20 cellular contexts compared by ENCODE assay signal in genomic region chr1:182644863-182645262, GRCh38. TPM values are rescaled to one million over a fixed set of nuclear protein-coding genes. Genes with fewer than 3 reads are reported as not detected.
DNase-seq lines count a peak whose midpoint lies in the region; ATAC-seq, FAIRE-seq and TF ChIP-seq lines count a peak whose summit lies in the region.
"Had no signal": no experiment of that assay in that cellular context is flagged by ENCODE, and none has a peak within 500 bp of the region (broad histone marks: within the 10 kb centered on the region; RNA-seq: fewer than 3 reads in every experiment).

No MANE protein-coding gene starts in this region.

- FAIRE-seq in RCC 7860 (lab: Jason Lieb, UNC), result no peak
- FAIRE-seq: D721Med had no signal

- CTCF ChIA-PET in activated B cell treated with CpG ODN at 0.5 μM for 24 hours (lab: Charles Lee), result interaction anchor here (1.1 to 1.7 kb wide), 2 partner anchors 44 to 142 kb away, joined by 3 to 4 read pairs; no protein-coding TSS in a partner anchor

- TF ChIP-seq CTCF in GM12873 (IDR thresholded peaks at IDR 0.05; ENCODE audit: insufficient read depth, low read depth, low read length, missing control alignments), result peak; percentile 21
- no peak for TF ChIP-seq CTCF in activated B cell treated with CpG ODN at 0.5 μM for 24 hours (IDR thresholded peaks at IDR 0.05)
- TF ChIP-seq CTCF in thyroid gland (IDR thresholded peaks at IDR 0.05), result peak in 1 of 6 experiments; percentile 13

- DNase-seq in activated B cell treated with CpG ODN at 0.5 μM for 24 hours, result no peak
- DNase-seq in thyroid gland, result peak; percentile 84 to 87
- no peak for DNase-seq in left ventricle myocardium superior
- no peak for DNase-seq in RCC 7860 (ENCODE audit: low spot score)
- DNase-seq: activated CD8-positive, alpha-beta T cell treated with anti-CD3 and anti-CD28 coated beads, Interleukin-2, amount 10 ng/mL, durations not matched to agents 7 days and 5 days; activated T-cell treated with anti-CD3 and anti-CD28 coated beads, Interleukin-2, amount 50 U/mL, for 24 hours; GDM1; NCI-H1694; NCI-H2227 treated with DMSO at 0.1 percent for 48 hours; retina; spleen had no signal

- H3K36me3 ChIP-seq in thyroid gland, result no peaks in the 10 kb centered on the region
- H3K36me3 ChIP-seq: spleen had no signal

- POLR2A ChIA-PET in activated B cell treated with CpG ODN at 0.5 μM for 24 hours (lab: Charles Lee), result no interaction called here

- H3K27ac ChIP-seq in thyroid gland, result peak overlapping the region; percentile 85 to 94 (median 92)
- H3K27ac ChIP-seq: SK-N-MC, spleen had no signal

- H3K4me1 Mint-ChIP-seq in activated B cell treated with CpG ODN at 0.5 μM for 24 hours, result peaks cover 20% of the 10 kb centered on the region
- H3K4me1 Mint-ChIP-seq: activated naive CD4-positive, alpha-beta T cell treated with anti-CD3 and anti-CD28 coated beads, Interleukin-2, amount 50 U/mL, for 24 hours had no signal

- intact Hi-C loops in activated B cell treated with CpG ODN at 0.5 μM for 24 hours (cut with micrococcal nuclease), result no loop called here
- intact Hi-C loops in thyroid gland (cut with DNase I), result no loop called here
- intact Hi-C loops in left ventricle myocardium superior (cut with micrococcal nuclease), result no loop called here

- peak in 1 of 2 donors; percentile 25 for TF ChIP-seq POLR2A in thyroid gland (IDR thresholded peaks at IDR 0.05)

- no peaks in the 10 kb centered on the region for H3K9me3 ChIP-seq in thyroid gland
- H3K9me3 ChIP-seq: spleen had no signal

- H3K27me3 ChIP-seq in thyroid gland, result no peaks in the 10 kb centered on the region
- H3K27me3 ChIP-seq: spleen had no signal

- 27 to 39% methylated on average over 4 of the region's 4 CpGs for WGBS in thyroid gland, 2 donors

- H3K36me3 Mint-ChIP-seq in activated B cell treated with CpG ODN at 0.5 μM for 24 hours (ENCODE audit: low read depth), result no peaks in the 10 kb centered on the region
- H3K36me3 Mint-ChIP-seq: activated naive CD4-positive, alpha-beta T cell treated with anti-CD3 and anti-CD28 coated beads, Interleukin-2, amount 50 U/mL, for 24 hours had no signal

- H3K4me3 Mint-ChIP-seq in activated B cell treated with CpG ODN at 0.5 μM for 24 hours, result no peak overlapping the region
- H3K4me3 Mint-ChIP-seq: activated CD8-positive, alpha-beta T cell treated with anti-CD3 and anti-CD28 coated beads, Interleukin-2, amount 10 ng/mL, durations not matched to agents 7 days and 5 days; activated naive CD4-positive, alpha-beta T cell treated with anti-CD3 and anti-CD28 coated beads, Interleukin-2, amount 50 U/mL, for 24 hours; activated T-cell treated with anti-CD3 and anti-CD28 coated beads, Interleukin-2, amount 50 U/mL, for 24 hours; T-helper 2 cell treated with Interferon-gamma antibody and Interleukin-4, amounts not matched to agents 5 μg/mL and 100 μg/mL, for 36 hours had no signal

- H3K27me3 Mint-ChIP-seq in activated B cell treated with CpG ODN at 0.5 μM for 24 hours, result no peaks in the 10 kb centered on the region
- H3K27me3 Mint-ChIP-seq: activated naive CD4-positive, alpha-beta T cell treated with anti-CD3 and anti-CD28 coated beads, Interleukin-2, amount 50 U/mL, for 24 hours; activated T-cell treated with anti-CD3 and anti-CD28 coated beads, Interleukin-2, amount 50 U/mL, for 24 hours had no signal

- ATAC-seq in HG02885 (IDR thresholded peaks at IDR 0.05; ENCODE audit: poor library complexity, unreplicated experiment) (peak; percentile 52), activated B cell treated with CpG ODN at 0.5 μM for 24 hours (ENCODE audit: low read depth) (peak; percentile 90), HG03108 (IDR thresholded peaks at IDR 0.05; ENCODE audit: unreplicated experiment) (no peak), left ventricle myocardium superior (no peak)
- ATAC-seq: activated CD8-positive, alpha-beta T cell treated with anti-CD3 and anti-CD28 coated beads, Interleukin-2, amount 10 ng/mL, durations not matched to agents 7 days and 5 days had no signal

- H3K4me1 ChIP-seq in thyroid gland, result peaks cover 42 to 45% of the 10 kb centered on the region in 2 donors
- H3K4me1 ChIP-seq: spleen had no signal

- no peaks in the 10 kb centered on the region for H3K9me3 Mint-ChIP-seq in activated B cell treated with CpG ODN at 0.5 μM for 24 hours
- H3K9me3 Mint-ChIP-seq: activated naive CD4-positive, alpha-beta T cell treated with anti-CD3 and anti-CD28 coated beads, Interleukin-2, amount 50 U/mL, for 24 hours; activated T-cell treated with anti-CD3 and anti-CD28 coated beads, Interleukin-2, amount 50 U/mL, for 24 hours; T-helper 2 cell treated with Interferon-gamma antibody and Interleukin-4, amounts not matched to agents 5 μg/mL and 100 μg/mL, for 36 hours had no signal

- no peak overlapping the region for H3K4me3 ChIP-seq in thyroid gland (replicated peaks in 1 of 3)
- H3K4me3 ChIP-seq: SK-N-MC, spleen had no signal

- no peak overlapping the region for H3K27ac Mint-ChIP-seq in activated B cell treated with CpG ODN at 0.5 μM for 24 hours
- H3K27ac Mint-ChIP-seq: activated CD8-positive, alpha-beta T cell treated with anti-CD3 and anti-CD28 coated beads, Interleukin-2, amount 10 ng/mL, durations not matched to agents 7 days and 5 days; activated naive CD4-positive, alpha-beta T cell treated with anti-CD3 and anti-CD28 coated beads, Interleukin-2, amount 50 U/mL, for 24 hours; activated T-cell treated with anti-CD3 and anti-CD28 coated beads, Interleukin-2, amount 50 U/mL, for 24 hours; T-helper 2 cell treated with Interferon-gamma antibody and Interleukin-4, amounts not matched to agents 5 μg/mL and 100 μg/mL, for 36 hours had no signal

RNA-seq across cellular contexts. Expression of gene RGS8, which starts 39.5 kb away (rescaled TPM):
- not detected in 2 replicates for total RNA-seq in activated B cell treated with CpG ODN at 0.5 μM for 24 hours
- 1 to 10 TPM; 2.4 to 5.9 (median 5.0) TPM for total RNA-seq in thyroid gland
- not detected for total RNA-seq in left ventricle myocardium superior
- total RNA-seq: activated CD8-positive, alpha-beta T cell treated with anti-CD3 and anti-CD28 coated beads, Interleukin-2, amount 10 ng/mL, durations not matched to agents 7 days and 5 days; H4; M059J had no signal

RNA-seq across cellular contexts. Expression of gene RGS16, which starts 40.7 kb away (rescaled TPM):
- total RNA-seq in activated B cell treated with CpG ODN at 0.5 μM for 24 hours, result 2.6 TPM in 2 replicates
- 10 to 100 TPM; 22.2 to 35.7 (median 29.1) TPM for total RNA-seq in thyroid gland
- total RNA-seq in left ventricle myocardium superior, result 1.1 TPM
- total RNA-seq: M059J had no signal

RNA-seq across cellular contexts. Expression of gene RNASEL, which starts 55.8 kb away (rescaled TPM):
- total RNA-seq in activated B cell treated with CpG ODN at 0.5 μM for 24 hours (10.0 and 11.1 TPM in 2 replicates), thyroid gland (10 to 100 TPM; 12.3 to 17.9 (median 15.3) TPM), left ventricle myocardium superior (2.7 TPM)

Comparison
In these comparisons a context has a peak if more than half of its experiments do, and no peak if none do; other contexts are left out.
1. ATAC-seq: peak in HG02885 (single experiment) and activated B cell treated with CpG ODN at 0.5 μM for 24 hours (single experiment); none in HG03108 (single experiment) and left ventricle myocardium superior (single experiment).
2. DNase-seq: peak in thyroid gland (2 of 2); none in activated B cell treated with CpG ODN at 0.5 μM for 24 hours (single experiment), left ventricle myocardium superior (single experiment) and RCC 7860 (single experiment).